In genomic region chr1:155175927-155176371, GRCh38 we compare ENCODE assay signal across 10 cellular contexts. TPM values are rescaled to one million over a fixed set of nuclear protein-coding genes. Genes with fewer than 3 reads are reported as not detected.
DNase-seq lines count a peak whose midpoint lies in the region; ATAC-seq, FAIRE-seq and TF ChIP-seq lines count a peak whose summit lies in the region.
"Had no signal": no experiment of that assay in that cellular context is flagged by ENCODE, and none has a peak within 500 bp of the region (broad histone marks: within the 10 kb centered on the region; RNA-seq: fewer than 3 reads in every experiment).

No MANE protein-coding gene starts in this region.

- H3K27ac Mint-ChIP-seq in T-helper 1 cell treated with Interleukin-12 subunit alpha and Interleukin-12 subunit beta and Interleukin-4 antibody, amounts not matched to agents 30 μg/mL and 1 μg/mL, for 36 hours = no peak overlapping the region
- no peak overlapping the region for H3K27ac Mint-ChIP-seq in MCF 10A (ENCODE audit: low read depth, unreplicated experiment)

- peaks cover 7% of the 10 kb centered on the region; the same call in 1 of the 2 replicates for H4K20me1 ChIP-seq in BLaER1

- H3K4me1 ChIP-seq in BLaER1 = peaks cover 60% of the 10 kb centered on the region

- POLR2A ChIA-PET in MCF 10A (lab: Yijun Ruan, JAX) = interaction anchor here (1.1 to 15.7 kb wide), 3 partner anchors 19 to 174 kb away, joined by 3 to 215 read pairs (median 5); partner anchors contain the start of gene ZBTB7B

- TF ChIP-seq CTCF in GM12874 (IDR thresholded peaks at IDR 0.05; ENCODE audit: insufficient read depth, low read depth, low read length) = peak; percentile 37
- peak; percentile 41 for TF ChIP-seq CTCF in kidney epithelial cell (IDR thresholded peaks at IDR 0.05; ENCODE audit: insufficient read depth, low read length, poor library complexity, severe bottlenecking)
- TF ChIP-seq CTCF in MCF 10A (IDR thresholded peaks at IDR 0.05; ENCODE audit: unreplicated experiment) = no peak

- peak overlapping the region; percentile 84; the same call in 1 of the 2 replicates for H3K4me3 ChIP-seq in BLaER1
- H3K4me3 ChIP-seq in kidney epithelial cell (ENCODE audit: low read depth, low read length) = no peak overlapping the region

- peaks cover 43% of the 10 kb centered on the region for H3K4me1 Mint-ChIP-seq in T-helper 1 cell treated with Interleukin-12 subunit alpha and Interleukin-12 subunit beta and Interleukin-4 antibody, amounts not matched to agents 30 μg/mL and 1 μg/mL, for 36 hours (ENCODE audit: low read depth)
- peaks cover 36% of the 10 kb centered on the region for H3K4me1 Mint-ChIP-seq in MCF 10A (ENCODE audit: insufficient read depth, unreplicated experiment)

- no peaks in the 10 kb centered on the region for H3K27me3 ChIP-seq in BLaER1
- H3K27me3 ChIP-seq in kidney epithelial cell (ENCODE audit: control insufficient read depth, insufficient read depth, low read length) = no peaks in the 10 kb centered on the region

- H3K27me3 Mint-ChIP-seq in T-helper 1 cell treated with Interleukin-12 subunit alpha and Interleukin-12 subunit beta and Interleukin-4 antibody, amounts not matched to agents 30 μg/mL and 1 μg/mL, for 36 hours (ENCODE audit: low read depth) = no peaks in the 10 kb centered on the region
- H3K27me3 Mint-ChIP-seq in MCF 10A (ENCODE audit: insufficient read depth, unreplicated experiment) = no peaks in the 10 kb centered on the region
- H3K27me3 Mint-ChIP-seq: activated B cell treated with CpG ODN at 0.5 μM for 24 hours, naive B cell had no signal

- peak overlapping the region; percentile 99 for H3K4me2 ChIP-seq in BLaER1

- FAIRE-seq in GM12892 (lab: Jason Lieb, UNC) = no peak

- intact Hi-C loops in MCF 10A (cut with micrococcal nuclease) = loop anchor here (1.0 to 5.0 kb wide), 5 partner anchors 17 to 416 kb away; partner anchors contain the start of gene MTX1

- no peaks in the 10 kb centered on the region for H3K9me3 Mint-ChIP-seq in T-helper 1 cell treated with Interleukin-12 subunit alpha and Interleukin-12 subunit beta and Interleukin-4 antibody, amounts not matched to agents 30 μg/mL and 1 μg/mL, for 36 hours
- no peaks in the 10 kb centered on the region for H3K9me3 Mint-ChIP-seq in MCF 10A (ENCODE audit: unreplicated experiment)
- H3K9me3 Mint-ChIP-seq: activated B cell treated with CpG ODN at 0.5 μM for 24 hours, naive B cell had no signal

- CTCF ChIA-PET in MCF 10A (lab: Yijun Ruan, JAX) = interaction anchor here (0.5 to 14.5 kb wide), 31 partner anchors 8 to 213 kb away, joined by 3 to 380 read pairs (median 4); partner anchors contain the start of genes LENEP and THBS3

- BruUV-seq in MCF 10A (replicated peaks; lab: Mats Ljungman, UMichigan) = no TSS peak

- DNase-seq in kidney epithelial cell (ENCODE audit: low read depth) (no peak), MCF 10A (ENCODE audit: unreplicated experiment) (no peak), GM12892 (ENCODE audit: insufficient read length) (no peak)

- H3K27ac ChIP-seq in BLaER1 = 0 out of 2 replicates have a peak overlapping the region, but pooled peaks have one; percentile 68

- no peaks in the 10 kb centered on the region for H3K9me3 ChIP-seq in BLaER1

- ATAC-seq in GM19452 (IDR thresholded peaks at IDR 0.05; ENCODE audit: unreplicated experiment) (no peak), HG03139 (IDR thresholded peaks at IDR 0.05; ENCODE audit: unreplicated experiment) (no peak)

- peaks cover 24% of the 10 kb centered on the region for H3K36me3 Mint-ChIP-seq in T-helper 1 cell treated with Interleukin-12 subunit alpha and Interleukin-12 subunit beta and Interleukin-4 antibody, amounts not matched to agents 30 μg/mL and 1 μg/mL, for 36 hours (ENCODE audit: low read depth)
- peaks cover 20% of the 10 kb centered on the region for H3K36me3 Mint-ChIP-seq in MCF 10A (ENCODE audit: insufficient read depth, unreplicated experiment)
- H3K36me3 Mint-ChIP-seq: naive B cell had no signal

- H3K36me3 ChIP-seq in BLaER1 (peaks cover 47% of the 10 kb centered on the region), kidney epithelial cell (ENCODE audit: control insufficient read depth, insufficient read depth, low read length) (peaks cover 8% of the 10 kb centered on the region)

- TF ChIP-seq POLR2A in GM12892 (IDR thresholded peaks at IDR 0.05; ENCODE audit: low read depth, low read length) = no peak

- peak overlapping the region; percentile 90; the same call in 1 of the 2 replicates for H3K9ac ChIP-seq in BLaER1

- peak overlapping the region; percentile 58 for H3K4me3 Mint-ChIP-seq in T-helper 1 cell treated with Interleukin-12 subunit alpha and Interleukin-12 subunit beta and Interleukin-4 antibody, amounts not matched to agents 30 μg/mL and 1 μg/mL, for 36 hours
- no peak overlapping the region for H3K4me3 Mint-ChIP-seq in MCF 10A (ENCODE audit: unreplicated experiment)

RNA-seq across cellular contexts. Expression of gene TRIM46, which starts 2.3 kb away (rescaled TPM):
- 7.1 and 9.1 TPM in 2 replicates for total RNA-seq in kidney epithelial cell
- total RNA-seq in MCF 10A (2022) = 0.21 and 0.32 TPM in 2 replicates
- 1.1 TPM for polyA plus RNA-seq in GM12892 (2012; ENCODE audit: missing spikeins)

RNA-seq across cellular contexts. Expression of gene KRTCAP2, which starts 2.8 kb away (rescaled TPM):
- total RNA-seq in kidney epithelial cell (207 and 241 TPM in 2 replicates), MCF 10A (2022) (313 and 383 TPM in 2 replicates)
- polyA plus RNA-seq in GM12892 (2012; ENCODE audit: missing spikeins) = 92.9 TPM

RNA-seq across cellular contexts. Expression of gene THBS3, which starts 31.7 kb away (rescaled TPM):
- total RNA-seq in kidney epithelial cell (51.5 and 58.1 TPM in 2 replicates), MCF 10A (2022) (33.0 and 34.4 TPM in 2 replicates)
- 7.3 TPM for polyA plus RNA-seq in GM12892 (2012; ENCODE audit: missing spikeins)

RNA-seq across cellular contexts. Expression of gene MTX1, which starts 32.5 kb away (rescaled TPM):
- total RNA-seq in kidney epithelial cell (79.3 and 84.3 TPM in 2 replicates), MCF 10A (2022) (64.6 and 67.4 TPM in 2 replicates)
- 36.4 TPM for polyA plus RNA-seq in GM12892 (2012; ENCODE audit: missing spikeins)

RNA-seq across cellular contexts. Expression of gene DPM3, which starts 35.6 kb away (rescaled TPM):
- 36.4 and 74.9 TPM in 2 replicates for total RNA-seq in kidney epithelial cell
- total RNA-seq in MCF 10A (2022) = 79.7 and 86.4 TPM in 2 replicates
- 19.6 TPM for polyA plus RNA-seq in GM12892 (2012; ENCODE audit: missing spikeins)
